Comparison of ENCODE assay signal across 12 cellular contexts in the genomic region with DNA sequence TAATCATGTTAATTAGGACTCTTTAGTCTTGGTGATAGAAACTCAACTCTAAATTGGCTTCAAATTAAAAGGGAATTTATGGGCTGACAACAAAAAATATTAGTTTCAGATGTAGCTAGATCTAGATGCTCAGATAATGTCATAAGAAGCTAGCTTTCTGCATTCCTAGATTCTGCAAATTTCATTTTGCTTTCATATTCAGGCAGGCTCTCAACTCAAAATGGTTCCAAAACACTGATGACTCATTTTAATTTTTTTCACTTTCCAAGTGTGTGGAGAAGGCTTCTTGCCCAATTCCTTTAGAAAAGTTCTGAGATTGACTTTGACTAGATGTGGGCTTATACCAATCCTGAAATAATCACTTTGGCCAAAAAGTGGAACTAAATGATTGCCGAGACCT.
A peak's percentile ranks its signal among the peaks of the same experiment; 100 is the strongest.
DNase-seq lines count a peak whose midpoint lies in the region; ATAC-seq and TF ChIP-seq lines count a peak whose summit lies in the region.
"Had no signal": no experiment of that assay in that cellular context is flagged by ENCODE, and none has a peak within 500 bp of the region (broad histone marks: within the 10 kb centered on the region; RNA-seq: fewer than 3 reads in every experiment).

No MANE protein-coding gene starts in this region.

- no peak overlapping the region for H2BK15ac ChIP-seq in neuronal stem cell (ENCODE audit: low read length)

- no peaks in the 10 kb centered on the region for H3K9me3 Mint-ChIP-seq in activated CD4-positive, alpha-beta memory T cell treated with anti-CD3 and anti-CD28 coated beads, Interleukin-2, amount 10 ng/mL, durations not matched to agents 7 days and 5 days

- no peaks in the 10 kb centered on the region for H3K27me3 Mint-ChIP-seq in activated CD4-positive, alpha-beta memory T cell treated with anti-CD3 and anti-CD28 coated beads, Interleukin-2, amount 10 ng/mL, durations not matched to agents 7 days and 5 days
- H3K27me3 Mint-ChIP-seq: naive B cell had no signal

- H2BK5ac ChIP-seq in neuronal stem cell (ENCODE audit: low read length), result no peak overlapping the region

- no peak overlapping the region for H4K8ac ChIP-seq in neuronal stem cell (ENCODE audit: low read depth, low read length)

- no peak overlapping the region for H3K4me3 Mint-ChIP-seq in activated CD4-positive, alpha-beta memory T cell treated with anti-CD3 and anti-CD28 coated beads, Interleukin-2, amount 10 ng/mL, durations not matched to agents 7 days and 5 days
- H3K4me3 Mint-ChIP-seq: naive B cell had no signal

- TF ChIP-seq CTCF in fibroblast of lung (conservative IDR thresholded peaks at IDR 0.05 in 1 of 2, IDR thresholded peaks at IDR 0.05 in 1 of 2; ENCODE audit: low read depth in 1 of 2, low read length in 2 of 2), result no peak

- H3K9ac ChIP-seq in fibroblast of lung (ENCODE audit: insufficient read depth, low read length) (no peak overlapping the region), neuronal stem cell (ENCODE audit: low read depth, low read length, poor library complexity) (no peak overlapping the region)

- no peak overlapping the region for H2BK120ac ChIP-seq in neuronal stem cell (ENCODE audit: low read depth, low read length)

- H3K36me3 ChIP-seq in fibroblast of lung (ENCODE audit: control insufficient read depth, insufficient read depth, low read length), result no peaks in the 10 kb centered on the region
- no peaks in the 10 kb centered on the region for H3K36me3 ChIP-seq in neuronal stem cell (replicated peaks in 1 of 2; ENCODE audit: control insufficient read depth in 2 of 2, insufficient read depth in 2 of 2, low read length in 2 of 2)

- CTCF ChIA-PET in activated CD4-positive, alpha-beta memory T cell treated with anti-CD3 and anti-CD28 coated beads, Interleukin-2, amount 10 ng/mL, durations not matched to agents 7 days and 5 days (lab: Charles Lee), result no interaction called here

- H3K23ac ChIP-seq in neuronal stem cell (ENCODE audit: low read depth, low read length, poor library complexity), result no peak overlapping the region

- no peak overlapping the region for H3K18ac ChIP-seq in neuronal stem cell (ENCODE audit: low read length)

- ATAC-seq in GM18498 (IDR thresholded peaks at IDR 0.05; ENCODE audit: unreplicated experiment) (peak; percentile 73), GM21529 (IDR thresholded peaks at IDR 0.05; ENCODE audit: unreplicated experiment) (peak; percentile 78), HG03378 (IDR thresholded peaks at IDR 0.05; ENCODE audit: unreplicated experiment) (peak; percentile 87)

- no peaks in the 10 kb centered on the region for H3K9me3 ChIP-seq in fibroblast of lung (ENCODE audit: control insufficient read depth, insufficient read depth, low read depth, low read length)
- H3K9me3 ChIP-seq in neuronal stem cell (replicated peaks in 1 of 2; ENCODE audit: control insufficient read depth in 2 of 2, insufficient read depth in 1 of 2, low read depth in 1 of 2, low read length in 2 of 2), result no peaks in the 10 kb centered on the region

- H3K14ac ChIP-seq in neuronal stem cell (ENCODE audit: low read length), result no peak overlapping the region

- H3K4me1 Mint-ChIP-seq in activated CD4-positive, alpha-beta memory T cell treated with anti-CD3 and anti-CD28 coated beads, Interleukin-2, amount 10 ng/mL, durations not matched to agents 7 days and 5 days, result peaks cover 2% of the 10 kb centered on the region
- H3K4me1 Mint-ChIP-seq: naive B cell had no signal

- POLR2A ChIA-PET in activated CD4-positive, alpha-beta memory T cell treated with anti-CD3 and anti-CD28 coated beads, Interleukin-2, amount 10 ng/mL, durations not matched to agents 7 days and 5 days (lab: Charles Lee), result no interaction called here

- H3K4me2 ChIP-seq in fibroblast of lung (ENCODE audit: extremely low read depth, insufficient read depth, low read length) (no peak overlapping the region), neuronal stem cell (ENCODE audit: insufficient read depth, low read length, poor library complexity, severe bottlenecking) (no peak overlapping the region)

- no CpG with 5 or more reads among the region's 1 CpG for WGBS in neuronal stem cell (ENCODE audit: extremely low coverage in 2 of 2, insufficient read length in 2 of 2, insufficient replicate concordance in 1 of 2), 2 donors

- no peak overlapping the region for H3K4me3 ChIP-seq in fibroblast of lung (replicated peaks in 1 of 4; ENCODE audit: control extremely low read depth in 1 of 4, insufficient read depth in 1 of 4, low read depth in 3 of 4, low read length in 4 of 4)
- H3K4me3 ChIP-seq in neuronal stem cell (ENCODE audit: low read length in 2 of 2), result no peak overlapping the region

- H3K27ac Mint-ChIP-seq in activated CD4-positive, alpha-beta memory T cell treated with anti-CD3 and anti-CD28 coated beads, Interleukin-2, amount 10 ng/mL, durations not matched to agents 7 days and 5 days, result no peak overlapping the region
- H3K27ac Mint-ChIP-seq: naive B cell had no signal

- no peak overlapping the region for H4K91ac ChIP-seq in neuronal stem cell (ENCODE audit: low read depth, low read length, poor library complexity)

- H2BK12ac ChIP-seq in neuronal stem cell (ENCODE audit: low read length), result no peak overlapping the region

- no peaks in the 10 kb centered on the region for H3K27me3 ChIP-seq in fibroblast of lung (ENCODE audit: control insufficient read depth, insufficient read depth, low read length)
- peaks cover 0 to 1% (median 0%) of the 10 kb centered on the region in 3 experiments for H3K27me3 ChIP-seq in neuronal stem cell (ENCODE audit: control insufficient read depth in 3 of 3, insufficient read depth in 3 of 3, low read depth in 1 of 3, low read length in 3 of 3)

- no peak overlapping the region for H3K4ac ChIP-seq in neuronal stem cell (ENCODE audit: low read length)

- H3K4me1 ChIP-seq in fibroblast of lung (ENCODE audit: control insufficient read depth, extremely low read depth, insufficient read depth, low read length) (no peaks in the 10 kb centered on the region), neuronal stem cell (ENCODE audit: control insufficient read depth in 2 of 2, insufficient read depth in 1 of 2, low read depth in 1 of 2, low read length in 2 of 2) (no peaks in the 10 kb centered on the region)

- H3K79me1 ChIP-seq in neuronal stem cell (ENCODE audit: low read depth, low read length), result no peaks in the 10 kb centered on the region

- no peak overlapping the region for H2AFZ ChIP-seq in fibroblast of lung (ENCODE audit: low read length)
- no peak overlapping the region for H2AFZ ChIP-seq in neuronal stem cell (ENCODE audit: low read length)

- H3K36me3 Mint-ChIP-seq in activated CD4-positive, alpha-beta memory T cell treated with anti-CD3 and anti-CD28 coated beads, Interleukin-2, amount 10 ng/mL, durations not matched to agents 7 days and 5 days (ENCODE audit: low read depth), result no peaks in the 10 kb centered on the region
- H3K36me3 Mint-ChIP-seq: naive B cell had no signal

- no peaks in the 10 kb centered on the region for H4K20me1 ChIP-seq in fibroblast of lung (ENCODE audit: control insufficient read depth, extremely low read depth, insufficient read depth, low read length)

- no peaks in the 10 kb centered on the region for H3K79me2 ChIP-seq in fibroblast of lung (ENCODE audit: control insufficient read depth, insufficient read depth, low read length)

- no peak overlapping the region for H2AK5ac ChIP-seq in neuronal stem cell (ENCODE audit: low read depth, low read length)

- no peak overlapping the region for H3K27ac ChIP-seq in fibroblast of lung (ENCODE audit: insufficient read depth, low read length)
- no peak overlapping the region for H3K27ac ChIP-seq in neuronal stem cell (replicated peaks; ENCODE audit: low read length)

- DNase-seq in fibroblast of lung (ENCODE audit: low read depth in 2 of 2), result peak; percentile 4 to 28
- no peak for DNase-seq in activated CD4-positive, alpha-beta memory T cell treated with anti-CD3 and anti-CD28 coated beads, Interleukin-2, amount 10 ng/mL, durations not matched to agents 7 days and 5 days
- no peak for DNase-seq in neuronal stem cell (ENCODE audit: low spot score)
- DNase-seq in NCI-H187 (lab: John Stamatoyannopoulos, UW), result no peak
- no peak for DNase-seq in ureter (ENCODE audit: low spot score)
- DNase-seq: activated CD4-positive, alpha-beta T cell treated with anti-CD3 and anti-CD28 coated beads, Interleukin-2, amount 50 U/mL, for 48 hours; naive B cell; NCI-H1092; Right ventricle myocardium superior had no signal

Comparison
In these comparisons a context has a peak if more than half of its experiments do, and no peak if none do; other contexts are left out.
1. DNase-seq: peak in fibroblast of lung (2 of 2); none in activated CD4-positive, alpha-beta memory T cell treated with anti-CD3 and anti-CD28 coated beads, Interleukin-2, amount 10 ng/mL, durations not matched to agents 7 days and 5 days (single experiment), neuronal stem cell (single experiment), NCI-H187 (0 of 2) and ureter (single experiment).
2. Peak in every context shown above with its lines, with median percentiles within 50 percentile points of each other: ATAC-seq.